1 cellular context compared by ENCODE assay signal in genomic region chr19:31319465-31319864, GRCh38.
TF ChIP-seq lines count a peak whose summit lies in the region.

No MANE protein-coding gene starts in this region.

TF ChIP-seq in GM23338, 12 proteins besides CTCF, POLR2A, EP300 and RAD21 (continued from another document):
- TF ChIP-seq, protein P1, sequence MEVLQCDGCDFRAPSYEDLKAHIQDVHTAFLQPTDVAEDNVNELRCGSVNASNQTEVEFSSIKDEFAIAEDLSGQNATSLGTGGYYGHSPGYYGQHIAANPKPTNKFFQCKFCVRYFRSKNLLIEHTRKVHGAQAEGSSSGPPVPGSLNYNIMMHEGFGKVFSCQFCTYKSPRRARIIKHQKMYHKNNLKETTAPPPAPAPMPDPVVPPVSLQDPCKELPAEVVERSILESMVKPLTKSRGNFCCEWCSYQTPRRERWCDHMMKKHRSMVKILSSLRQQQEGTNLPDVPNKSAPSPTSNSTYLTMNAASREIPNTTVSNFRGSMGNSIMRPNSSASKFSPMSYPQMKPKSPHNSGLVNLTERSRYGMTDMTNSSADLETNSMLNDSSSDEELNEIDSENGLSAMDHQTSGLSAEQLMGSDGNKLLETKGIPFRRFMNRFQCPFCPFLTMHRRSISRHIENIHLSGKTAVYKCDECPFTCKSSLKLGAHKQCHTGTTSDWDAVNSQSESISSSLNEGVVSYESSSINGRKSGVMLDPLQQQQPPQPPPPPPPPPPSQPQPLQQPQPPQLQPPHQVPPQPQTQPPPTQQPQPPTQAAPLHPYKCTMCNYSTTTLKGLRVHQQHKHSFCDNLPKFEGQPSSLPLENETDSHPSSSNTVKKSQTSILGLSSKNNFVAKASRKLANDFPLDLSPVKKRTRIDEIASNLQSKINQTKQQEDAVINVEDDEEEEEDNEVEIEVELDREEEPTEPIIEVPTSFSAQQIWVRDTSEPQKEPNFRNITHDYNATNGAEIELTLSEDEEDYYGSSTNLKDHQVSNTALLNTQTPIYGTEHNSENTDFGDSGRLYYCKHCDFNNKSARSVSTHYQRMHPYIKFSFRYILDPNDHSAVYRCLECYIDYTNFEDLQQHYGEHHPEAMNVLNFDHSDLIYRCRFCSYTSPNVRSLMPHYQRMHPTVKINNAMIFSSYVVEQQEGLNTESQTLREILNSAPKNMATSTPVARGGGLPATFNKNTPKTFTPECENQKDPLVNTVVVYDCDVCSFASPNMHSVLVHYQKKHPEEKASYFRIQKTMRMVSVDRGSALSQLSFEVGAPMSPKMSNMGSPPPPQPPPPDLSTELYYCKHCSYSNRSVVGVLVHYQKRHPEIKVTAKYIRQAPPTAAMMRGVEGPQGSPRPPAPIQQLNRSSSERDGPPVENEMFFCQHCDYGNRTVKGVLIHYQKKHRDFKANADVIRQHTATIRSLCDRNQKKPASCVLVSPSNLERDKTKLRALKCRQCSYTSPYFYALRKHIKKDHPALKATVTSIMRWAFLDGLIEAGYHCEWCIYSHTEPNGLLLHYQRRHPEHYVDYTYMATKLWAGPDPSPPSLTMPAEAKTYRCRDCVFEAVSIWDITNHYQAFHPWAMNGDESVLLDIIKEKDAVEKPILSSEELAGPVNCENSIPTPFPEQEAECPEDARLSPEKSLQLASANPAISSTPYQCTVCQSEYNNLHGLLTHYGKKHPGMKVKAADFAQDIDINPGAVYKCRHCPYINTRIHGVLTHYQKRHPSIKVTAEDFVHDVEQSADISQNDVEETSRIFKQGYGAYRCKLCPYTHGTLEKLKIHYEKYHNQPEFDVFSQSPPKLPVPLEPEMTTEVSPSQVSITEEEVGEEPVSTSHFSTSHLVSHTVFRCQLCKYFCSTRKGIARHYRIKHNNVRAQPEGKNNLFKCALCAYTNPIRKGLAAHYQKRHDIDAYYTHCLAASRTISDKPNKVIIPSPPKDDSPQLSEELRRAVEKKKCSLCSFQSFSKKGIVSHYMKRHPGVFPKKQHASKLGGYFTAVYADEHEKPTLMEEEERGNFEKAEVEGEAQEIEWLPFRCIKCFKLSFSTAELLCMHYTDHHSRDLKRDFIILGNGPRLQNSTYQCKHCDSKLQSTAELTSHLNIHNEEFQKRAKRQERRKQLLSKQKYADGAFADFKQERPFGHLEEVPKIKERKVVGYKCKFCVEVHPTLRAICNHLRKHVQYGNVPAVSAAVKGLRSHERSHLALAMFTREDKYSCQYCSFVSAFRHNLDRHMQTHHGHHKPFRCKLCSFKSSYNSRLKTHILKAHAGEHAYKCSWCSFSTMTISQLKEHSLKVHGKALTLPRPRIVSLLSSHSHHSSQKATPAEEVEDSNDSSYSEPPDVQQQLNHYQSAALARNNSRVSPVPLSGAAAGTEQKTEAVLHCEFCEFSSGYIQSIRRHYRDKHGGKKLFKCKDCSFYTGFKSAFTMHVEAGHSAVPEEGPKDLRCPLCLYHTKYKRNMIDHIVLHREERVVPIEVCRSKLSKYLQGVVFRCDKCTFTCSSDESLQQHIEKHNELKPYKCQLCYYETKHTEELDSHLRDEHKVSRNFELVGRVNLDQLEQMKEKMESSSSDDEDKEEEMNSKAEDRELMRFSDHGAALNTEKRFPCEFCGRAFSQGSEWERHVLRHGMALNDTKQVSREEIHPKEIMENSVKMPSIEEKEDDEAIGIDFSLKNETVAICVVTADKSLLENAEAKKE (CRISPR knock-in tag; IDR thresholded peaks at IDR 0.05), result no peak
- TF ChIP-seq EZH2phosphoT487 (IDR thresholded peaks at IDR 0.05; ENCODE audit: unreplicated experiment) (no peak), CREB1 (CRISPR knock-in tag; IDR thresholded peaks at IDR 0.05; ENCODE audit: low read depth) (no peak), ETS1 (IDR thresholded peaks at IDR 0.05) (no peak), ZNF114 (CRISPR knock-in tag; IDR thresholded peaks at IDR 0.05) (no peak), EZH2 (IDR thresholded peaks at IDR 0.05; ENCODE audit: low read depth, unreplicated experiment) (no peak), REST (IDR thresholded peaks at IDR 0.05; ENCODE audit: unreplicated experiment) (no peak), ZNF331 (CRISPR knock-in tag; IDR thresholded peaks at IDR 0.05; ENCODE audit: low read depth) (no peak)
